Comparison of ENCODE assay signal across 20 cellular contexts in genomic region chr5:13508559-13508958, GRCh38.
"Had no signal": no experiment of that assay in that cellular context is flagged by ENCODE, and none has a peak within 500 bp of the region (broad histone marks: within the 10 kb centered on the region; RNA-seq: fewer than 3 reads in every experiment).

No MANE protein-coding gene starts in this region.

- H3K4me1 ChIP-seq: SJCRH30 had no signal

- H3K9ac ChIP-seq: KMS-11 had no signal

- H3K4me3 ChIP-seq: K562, SJCRH30 had no signal

- DNase-seq: Kasumi-1; MV-4-11; NCI-H1048; NCI-H1105; NCI-H1417; NCI-H1436 treated with DMSO at 0.1 percent for 48 hours; NCI-H1694 treated with DMSO at 0.1 percent for 48 hours; NCI-H1930; NCI-H2081; NCI-H2107; NCI-H2227 treated with DMSO at 0.1 percent for 48 hours; NCI-H524; NCI-H69; NCI-H774; NK-92 treated with Interleukin-12 subunit alpha and Interleukin-12 subunit beta, amount 100 ng/mL, for 24 hours; PC-3; SHP77 treated with DMSO at 0.1 percent for 48 hours; SJCRH30 had no signal

- H3K27me3 ChIP-seq: SJCRH30 had no signal

- H3K36me3 ChIP-seq: SJCRH30 had no signal

- H3K27ac ChIP-seq: KMS-11, SJCRH30 had no signal

- FAIRE-seq: K562 had no signal

- H3K4me2 ChIP-seq: KMS-11 had no signal

- H3K9me3 ChIP-seq: SJCRH30 had no signal
